16 cellular contexts compared by ENCODE assay signal in genomic region chr6:39961178-39961577, GRCh38. TPM values are rescaled to one million over a fixed set of nuclear protein-coding genes. Genes with fewer than 3 reads are reported as not detected.
DNase-seq lines count a peak whose midpoint lies in the region; ATAC-seq, FAIRE-seq and TF ChIP-seq lines count a peak whose summit lies in the region.
"Had no signal": no experiment of that assay in that cellular context is flagged by ENCODE, and none has a peak within 500 bp of the region (broad histone marks: within the 10 kb centered on the region; RNA-seq: fewer than 3 reads in every experiment).

No MANE protein-coding gene starts in this region.

- no peaks in the 10 kb centered on the region for H3K4me1 ChIP-seq in GM23338 (ENCODE audit: insufficient read depth)
- no peaks in the 10 kb centered on the region for H3K4me1 ChIP-seq in gastroesophageal sphincter
- peaks cover 0 to 8% (median 0%) of the 10 kb centered on the region in 4 donors for H3K4me1 ChIP-seq in stomach
- H3K4me1 ChIP-seq in BE2C: no peaks in the 10 kb centered on the region
- no peaks in the 10 kb centered on the region for H3K4me1 ChIP-seq in kidney (ENCODE audit: control insufficient read depth in 1 of 2, insufficient read depth in 1 of 2, low read depth in 1 of 2, low read length in 2 of 2)
- H3K4me1 ChIP-seq in spleen: no peaks in the 10 kb centered on the region

- 0 out of 2 replicates have a peak overlapping the region, but pooled peaks have one; percentile 57 for H2AFZ ChIP-seq in GM23338
- H2AFZ ChIP-seq: PC-9 had no signal

- H3K79me2 ChIP-seq in GM23338 (replicated peaks; ENCODE audit: insufficient read depth): no peaks in the 10 kb centered on the region

- H3K4me2 ChIP-seq in GM23338: no peak overlapping the region
- H3K4me2 ChIP-seq: PC-9 had no signal

- no peaks in the 10 kb centered on the region for H3K4me1 Mint-ChIP-seq in GM23338

- 30 to 32% methylated on average over 2 to 5 of the region's 5 CpGs for WGBS in gastroesophageal sphincter (ENCODE audit: low coverage in 1 of 2), 2 donors
- 20 to 47% (median 28%) methylated on average over 5 of the region's 5 CpGs for WGBS in stomach, 5 donors
- 77 to 88% (median 83%) methylated on average over 5 of the region's 5 CpGs for WGBS in spleen, 5 donors

- no peaks in the 10 kb centered on the region for H3K36me3 Mint-ChIP-seq in GM23338 (ENCODE audit: low read depth)
- H3K36me3 Mint-ChIP-seq: activated CD4-positive, alpha-beta memory T cell treated with anti-CD3 and anti-CD28 coated beads for 36 hours had no signal

- in situ Hi-C loops in brain microvascular endothelial cell (cut with HindIII; ENCODE audit: low pct_ligation_motif_present, low sequenced_read_pairs): no loop called here

- no peak overlapping the region for H3K4me3 ChIP-seq in GM23338
- H3K4me3 ChIP-seq in brain microvascular endothelial cell (ENCODE audit: low read depth, low read length): no peak overlapping the region
- H3K4me3 ChIP-seq in gastroesophageal sphincter: no peak overlapping the region
- H3K4me3 ChIP-seq in stomach: no peak overlapping the region
- H3K4me3 ChIP-seq in BE2C (ENCODE audit: low read depth, low read length): no peak overlapping the region
- no peak overlapping the region for H3K4me3 ChIP-seq in kidney (ENCODE audit: low read length in 2 of 2)
- no peak overlapping the region for H3K4me3 ChIP-seq in spleen
- H3K4me3 ChIP-seq: PC-9 had no signal

- H3K9me2 ChIP-seq in GM23338 (ENCODE audit: insufficient read depth): no peaks in the 10 kb centered on the region

- H3K27me3 ChIP-seq in GM23338 (ENCODE audit: insufficient read depth) (no peaks in the 10 kb centered on the region), brain microvascular endothelial cell (replicated peaks) (no peaks in the 10 kb centered on the region), gastroesophageal sphincter (no peaks in the 10 kb centered on the region), stomach (no peaks in the 10 kb centered on the region), BE2C (peaks cover 12% of the 10 kb centered on the region), spleen (replicated peaks in 1 of 7) (peaks cover 0 to 16% (median 0%) of the 10 kb centered on the region in 7 donors)

- H3K36me3 ChIP-seq in GM23338 (ENCODE audit: insufficient read depth): no peaks in the 10 kb centered on the region
- H3K36me3 ChIP-seq in brain microvascular endothelial cell (replicated peaks): no peaks in the 10 kb centered on the region
- no peaks in the 10 kb centered on the region for H3K36me3 ChIP-seq in gastroesophageal sphincter
- no peaks in the 10 kb centered on the region for H3K36me3 ChIP-seq in stomach
- H3K36me3 ChIP-seq in BE2C: no peaks in the 10 kb centered on the region
- no peaks in the 10 kb centered on the region for H3K36me3 ChIP-seq in kidney (ENCODE audit: control insufficient read depth in 1 of 2, insufficient read depth in 2 of 2, low read length in 2 of 2)
- H3K36me3 ChIP-seq in spleen: no peaks in the 10 kb centered on the region

- no peak for ATAC-seq in GM23338
- ATAC-seq in gastroesophageal sphincter: peak; percentile 48
- ATAC-seq: left colon had no signal

- H3K9ac ChIP-seq in kidney (ENCODE audit: low read length in 2 of 2): no peak overlapping the region

- intact Hi-C loops in stomach (cut with DNase I; ENCODE audit: low total_unique reads) (no loop called here), kidney (cut with DNase I) (no loop called here), spleen (cut with DNase I; ENCODE audit: low total_unique reads) (no loop called here)

- no peak for TF ChIP-seq CTCF in GM23338 (conservative IDR thresholded peaks at IDR 0.05; ENCODE audit: low read depth in 2 of 2)
- no peak for TF ChIP-seq CTCF in brain microvascular endothelial cell (IDR thresholded peaks at IDR 0.05; ENCODE audit: low read depth, low read length, missing control alignments)
- no peak for TF ChIP-seq CTCF in gastroesophageal sphincter (IDR thresholded peaks at IDR 0.05)
- TF ChIP-seq CTCF in stomach (IDR thresholded peaks at IDR 0.05): no peak
- no peak for TF ChIP-seq CTCF in BE2C (IDR thresholded peaks at IDR 0.05; ENCODE audit: low read depth, low read length)
- no peak for TF ChIP-seq CTCF in kidney (IDR thresholded peaks at IDR 0.05; ENCODE audit: borderline replicate concordance, extremely low read depth, insufficient read depth)
- TF ChIP-seq CTCF in spleen (IDR thresholded peaks at IDR 0.05 in 8 of 11, conservative IDR thresholded peaks at IDR 0.05 in 3 of 11): no peak

- TF ChIP-seq EP300 in gastroesophageal sphincter (IDR thresholded peaks at IDR 0.05) (no peak), stomach (IDR thresholded peaks at IDR 0.05) (no peak)

- TF ChIP-seq POLR2A in gastroesophageal sphincter (IDR thresholded peaks at IDR 0.05) (no peak), stomach (IDR thresholded peaks at IDR 0.05) (no peak), spleen (IDR thresholded peaks at IDR 0.05) (no peak)

- no peaks in the 10 kb centered on the region; the same call in 2 of the 3 replicates for H3K9me3 Mint-ChIP-seq in GM23338

- no peaks in the 10 kb centered on the region for H3K27me3 Mint-ChIP-seq in GM23338 (ENCODE audit: insufficient read depth, low read depth, poor library complexity)

- FAIRE-seq in kidney (lab: Jason Lieb, UNC): no peak

- H3K27ac Mint-ChIP-seq in GM23338: no peak overlapping the region
- H3K27ac Mint-ChIP-seq: activated CD4-positive, alpha-beta memory T cell treated with anti-CD3 and anti-CD28 coated beads for 36 hours had no signal

- H3K27ac ChIP-seq in GM23338 (ENCODE audit: low read depth) (no peak overlapping the region), brain microvascular endothelial cell (peak overlapping the region; percentile 68), gastroesophageal sphincter (peak overlapping the region in 1 of 4 donors; percentile 2), stomach (peak overlapping the region in 3 of 5 donors; percentile 7 to 30 (median 14)), kidney (ENCODE audit: low read depth in 2 of 2, low read length in 2 of 2) (no peak overlapping the region), spleen (no peak overlapping the region)
- H3K27ac ChIP-seq: PC-9 had no signal

- DNase-seq in GM23338 (ENCODE audit: low spot score) (no peak), brain microvascular endothelial cell (peak; percentile 80), stomach (no peak), BE2C (no peak), kidney (no peak), NCI-H1105 (lab: John Stamatoyannopoulos, UW) (no peak), spleen (no peak)
- DNase-seq: activated CD4-positive, alpha-beta memory T cell treated with anti-CD3 and anti-CD28 coated beads for 36 hours; activated T-cell treated with anti-CD3 and anti-CD28 coated beads, Interleukin-2, amount 50 U/mL, for 48 hours; hypothalamus; left colon; NCI-H2029 treated with DMSO at 0.1 percent for 48 hours; NCI-H526; PC-9; posterior cingulate gyrus had no signal

- H3K9me3 ChIP-seq in gastroesophageal sphincter (no peaks in the 10 kb centered on the region), stomach (no peaks in the 10 kb centered on the region), BE2C (no peaks in the 10 kb centered on the region), kidney (ENCODE audit: control insufficient read depth in 1 of 2, low read length in 2 of 2) (no peaks in the 10 kb centered on the region), spleen (no peaks in the 10 kb centered on the region)

- H3K4me3 Mint-ChIP-seq in GM23338: no peak overlapping the region
- H3K4me3 Mint-ChIP-seq: activated CD4-positive, alpha-beta memory T cell treated with anti-CD3 and anti-CD28 coated beads for 36 hours had no signal

- no peaks in the 10 kb centered on the region for H3F3A ChIP-seq in GM23338 (replicated peaks; ENCODE audit: low read depth)

- no peaks in the 10 kb centered on the region for H4K20me1 ChIP-seq in GM23338 (replicated peaks; ENCODE audit: insufficient read depth)

TF ChIP-seq in GM23338, 12 proteins besides CTCF, POLR2A, EP300 and RAD21 (continues in another document):
- TF ChIP-seq JUNB (IDR thresholded peaks at IDR 0.05; ENCODE audit: unreplicated experiment): no peak
- TF ChIP-seq ZNF114 (CRISPR knock-in tag; IDR thresholded peaks at IDR 0.05): no peak
- no peak for TF ChIP-seq EZH2phosphoT487 (IDR thresholded peaks at IDR 0.05; ENCODE audit: unreplicated experiment)
- no peak for TF ChIP-seq ZNF331 (CRISPR knock-in tag; IDR thresholded peaks at IDR 0.05; ENCODE audit: low read depth)
- TF ChIP-seq STAT1 (IDR thresholded peaks at IDR 0.05; ENCODE audit: unreplicated experiment): no peak
- no peak for TF ChIP-seq NANOG (IDR thresholded peaks at IDR 0.05; ENCODE audit: borderline replicate concordance)
- TF ChIP-seq EZH2 (IDR thresholded peaks at IDR 0.05; ENCODE audit: low read depth, unreplicated experiment): no peak
- TF ChIP-seq CREB1 (CRISPR knock-in tag; IDR thresholded peaks at IDR 0.05; ENCODE audit: low read depth): no peak
- TF ChIP-seq, protein P1, sequence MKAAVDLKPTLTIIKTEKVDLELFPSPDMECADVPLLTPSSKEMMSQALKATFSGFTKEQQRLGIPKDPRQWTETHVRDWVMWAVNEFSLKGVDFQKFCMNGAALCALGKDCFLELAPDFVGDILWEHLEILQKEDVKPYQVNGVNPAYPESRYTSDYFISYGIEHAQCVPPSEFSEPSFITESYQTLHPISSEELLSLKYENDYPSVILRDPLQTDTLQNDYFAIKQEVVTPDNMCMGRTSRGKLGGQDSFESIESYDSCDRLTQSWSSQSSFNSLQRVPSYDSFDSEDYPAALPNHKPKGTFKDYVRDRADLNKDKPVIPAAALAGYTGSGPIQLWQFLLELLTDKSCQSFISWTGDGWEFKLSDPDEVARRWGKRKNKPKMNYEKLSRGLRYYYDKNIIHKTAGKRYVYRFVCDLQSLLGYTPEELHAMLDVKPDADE (IDR thresholded peaks at IDR 0.05): no peak

RNA-seq across cellular contexts. Expression of gene MOCS1, which starts 26.9 kb away (rescaled TPM):
- total RNA-seq in GM23338 (2014; rRNA removed; shearing (Covaris generic)): 21.5 and 28.1 TPM in 2 replicates
- polyA plus RNA-seq in GM23338 (2016; fragmentation: Nextera tagmentation; extraction: Ambion mirVana): 13.9 and 17.2 TPM in 2 replicates
- 10 to 100 TPM; 24.0 to 33.0 (median 29.3) TPM for total RNA-seq in gastroesophageal sphincter
- 10 to 100 TPM in 3 of 5 donors, 1 to 10 TPM in 2; 4.0 to 15.4 (median 13.6) TPM for total RNA-seq in stomach
- 10 to 100 TPM in 1 of 3 donors, 1 to 10 TPM in 2; 6.3 to 11.3 (median 8.7) TPM for polyA plus RNA-seq in stomach
- 2.5 TPM for polyA plus RNA-seq in BE2C (2012; ENCODE audit: insufficient read depth, insufficient read length, low read depth)
- total RNA-seq in kidney: 25.9 TPM
- polyA plus RNA-seq in kidney (ENCODE audit: insufficient read depth, low read depth, low replicate concordance): 41.3 TPM
- 10 to 100 TPM in 1 of 7 donors, 1 to 10 TPM in 6; 5.0 to 10.2 (median 8.3) TPM for total RNA-seq in spleen
- 1 to 10 TPM; 1.2 to 1.9 (median 1.9) TPM for polyA plus RNA-seq in spleen
- total RNA-seq: PC-9 had no signal

Comparison
In these comparisons a context has a peak if more than half of its experiments do, and no peak if none do; other contexts are left out.
1. H3K27ac ChIP-seq: peak in brain microvascular endothelial cell (single experiment) and stomach (3 of 5); none in GM23338 (single experiment), kidney (0 of 2) and spleen (0 of 8).